Comparison of ENCODE assay signal across 10 cellular contexts in the genomic region with DNA sequence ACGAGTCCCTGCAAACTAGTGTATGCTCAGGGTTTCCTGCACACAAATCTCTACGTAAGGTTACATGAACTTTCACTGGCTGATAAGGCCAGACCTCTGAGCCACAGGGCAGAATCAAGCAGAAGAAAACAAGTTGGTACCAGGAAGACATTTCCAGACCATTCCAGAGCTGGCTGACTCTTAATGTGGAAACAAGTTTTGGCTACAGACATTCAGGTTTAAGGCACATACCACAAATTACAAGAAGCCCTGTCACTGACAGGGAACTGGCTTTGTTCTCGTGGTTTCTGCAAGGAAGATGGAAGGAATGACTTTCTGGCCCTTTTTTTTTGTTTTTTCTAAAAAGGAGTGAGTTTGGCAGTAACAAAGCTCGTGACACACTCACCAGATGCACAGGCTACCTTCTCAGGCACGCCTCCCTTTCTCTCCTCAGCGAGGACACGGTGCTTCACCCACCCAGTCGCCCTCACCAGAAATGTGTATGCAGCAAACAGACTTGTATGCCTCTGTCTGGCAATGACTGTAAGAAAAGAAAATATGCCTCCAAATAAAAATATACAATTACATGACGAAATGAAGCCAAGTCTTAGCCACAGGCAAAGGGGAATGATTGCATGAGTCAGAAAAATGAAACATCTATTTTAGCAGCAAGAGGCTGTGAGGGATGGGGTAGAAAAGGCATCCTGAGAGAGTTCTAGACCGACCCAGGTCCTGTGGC. TPM values are rescaled to one million over a fixed set of nuclear protein-coding genes. Genes with fewer than 3 reads are reported as not detected.
DNase-seq lines count a peak whose midpoint lies in the region; ATAC-seq, FAIRE-seq and TF ChIP-seq lines count a peak whose summit lies in the region.
"Had no signal": no experiment of that assay in that cellular context is flagged by ENCODE, and none has a peak within 500 bp of the region (broad histone marks: within the 10 kb centered on the region; RNA-seq: fewer than 3 reads in every experiment).

No MANE protein-coding gene starts in this region.

- H3K4me2 ChIP-seq in BLaER1, result no peak overlapping the region

- FAIRE-seq in RCC 7860 (lab: Jason Lieb, UNC), result no peak

- WGBS in esophagus, 2 donors, result 39 to 55% methylated on average over 10 of the region's 10 CpGs
- WGBS in prostate gland, result 29% methylated on average over 10 of the region's 10 CpGs
- 64 to 66% methylated on average over 10 of the region's 10 CpGs for WGBS in tibial nerve, 2 donors

- peak; percentile 81 for DNase-seq in RWPE1 (ENCODE audit: low spot score)
- peak; percentile 57 for DNase-seq in prostate gland (ENCODE audit: low spot score)
- DNase-seq in tibial nerve (ENCODE audit: low spot score in 2 of 2), result no peak
- DNase-seq in RCC 7860 (ENCODE audit: low spot score), result no peak
- DNase-seq: NCI-H1436 treated with DMSO at 0.1 percent for 48 hours had no signal

- peak overlapping the region; percentile 35; the same call in 1 of the 2 replicates for H3K27ac ChIP-seq in BLaER1
- peak overlapping the region; percentile 97 for H3K27ac ChIP-seq in RWPE1
- peak overlapping the region; percentile 71 to 89 for H3K27ac ChIP-seq in esophagus (ENCODE audit: low read depth in 2 of 2, low read length in 1 of 2)
- peak overlapping the region; percentile 74 to 77 for H3K27ac ChIP-seq in prostate gland
- peak overlapping the region in 2 of 4 donors; percentile 68 to 81 for H3K27ac ChIP-seq in tibial nerve

- peaks cover 28% of the 10 kb centered on the region for H3K4me1 ChIP-seq in BLaER1
- H3K4me1 ChIP-seq in esophagus (ENCODE audit: control insufficient read depth in 2 of 2, insufficient read depth in 2 of 2, low read length in 1 of 2), result peaks cover 2 to 30% of the 10 kb centered on the region in 2 donors
- no peaks in the 10 kb centered on the region for H3K4me1 ChIP-seq in prostate gland (replicated peaks)
- H3K4me1 ChIP-seq in tibial nerve, result peaks cover 0 to 48% (median 12%) of the 10 kb centered on the region in 4 donors

- TF ChIP-seq POLR2A in prostate gland (IDR thresholded peaks at IDR 0.05), result no peak
- TF ChIP-seq POLR2A in tibial nerve (IDR thresholded peaks at IDR 0.05), result no peak

- CTCF ChIA-PET in RWPE1 (lab: Yijun Ruan, JAX), result interaction anchor here (0.6 to 1.5 kb wide), 3 partner anchors 53 to 111 kb away, joined by 3 read pairs; no protein-coding TSS in a partner anchor

- TF ChIP-seq CTCF in RWPE1 (conservative IDR thresholded peaks at IDR 0.05; ENCODE audit: low read depth), result no peak
- no peak for TF ChIP-seq CTCF in prostate gland (IDR thresholded peaks at IDR 0.05)
- TF ChIP-seq CTCF in tibial nerve (IDR thresholded peaks at IDR 0.05), result no peak

- H3K9me3 ChIP-seq in BLaER1 (no peaks in the 10 kb centered on the region), esophagus (ENCODE audit: control insufficient read depth in 2 of 2, insufficient read depth in 1 of 2, low read depth in 1 of 2, low read length in 1 of 2) (no peaks in the 10 kb centered on the region), prostate gland (no peaks in the 10 kb centered on the region), tibial nerve (peaks cover 0 to 5% (median 0%) of the 10 kb centered on the region in 4 donors)

- H4K20me1 ChIP-seq in BLaER1, result 0 out of 2 replicates have a peak, but pooled peaks cover 6% of the 10 kb centered on the region

- H3K4me3 ChIP-seq in BLaER1, result no peak overlapping the region
- no peak overlapping the region for H3K4me3 ChIP-seq in esophagus (ENCODE audit: low read depth in 1 of 2, low read length in 2 of 2)
- no peak overlapping the region for H3K4me3 ChIP-seq in prostate gland
- no peak overlapping the region for H3K4me3 ChIP-seq in tibial nerve

- peaks cover 89% of the 10 kb centered on the region for H3K36me3 ChIP-seq in BLaER1
- H3K36me3 ChIP-seq in esophagus (ENCODE audit: control insufficient read depth in 2 of 2, insufficient read depth in 2 of 2, low read length in 1 of 2), result peaks cover 20 to 54% of the 10 kb centered on the region in 2 donors
- H3K36me3 ChIP-seq in prostate gland, result peaks cover under 1 to 7% of the 10 kb centered on the region in 2 donors
- peaks cover 0 to 96% (median 23%) of the 10 kb centered on the region in 3 donors for H3K36me3 ChIP-seq in tibial nerve

- POLR2A ChIA-PET in RWPE1 (lab: Yijun Ruan, JAX; ENCODE audit: low non-redundant PET), result no interaction called here

- H3K27me3 ChIP-seq in BLaER1, result no peaks in the 10 kb centered on the region
- no peaks in the 10 kb centered on the region for H3K27me3 ChIP-seq in esophagus (ENCODE audit: control insufficient read depth in 1 of 2, insufficient read depth in 2 of 2, low read length in 2 of 2)
- H3K27me3 ChIP-seq in prostate gland (replicated peaks; ENCODE audit: insufficient read depth), result no peaks in the 10 kb centered on the region
- H3K27me3 ChIP-seq in tibial nerve, result no peaks in the 10 kb centered on the region

- no peak for ATAC-seq in GM19455 (IDR thresholded peaks at IDR 0.05; ENCODE audit: unreplicated experiment)
- no peak for ATAC-seq in GM21576 (IDR thresholded peaks at IDR 0.05; ENCODE audit: unreplicated experiment)

- no peak overlapping the region for H3K9ac ChIP-seq in BLaER1

- TF ChIP-seq EP300 in tibial nerve (IDR thresholded peaks at IDR 0.05), result peak in 1 of 2 donors; percentile 26

- intact Hi-C loops in prostate gland (cut with DNase I), result loop anchor here (5.0 kb wide), 1 partner anchor 52 kb away; a partner anchor contains a TSS

RNA-seq across cellular contexts. Expression of a gene that starts 22.6 kb away (rescaled TPM):
- 1 to 10 TPM; 5.5 to 5.8 TPM for polyA plus RNA-seq in esophagus
- total RNA-seq in prostate gland (10 to 100 TPM in 1 of 2 donors, 1 to 10 TPM in 1; 8.9 to 14.7 TPM), tibial nerve (100 to 1,000 TPM in 3 of 4 donors, 10 to 100 TPM in 1; 63.3 to 199 (median 140) TPM)
- total RNA-seq: T-helper 1 cell treated with Interleukin-12 subunit alpha and Interleukin-12 subunit beta and Interleukin-4 antibody, amounts not matched to agents 30 ng/mL and 1 ng/mL, for 36 hours had no signal

RNA-seq across cellular contexts. Expression of a gene that starts 50.2 kb away (rescaled TPM):
- 100 to 1,000 TPM; 155 to 287 TPM for polyA plus RNA-seq in esophagus
- total RNA-seq in prostate gland (100 to 1,000 TPM; 158 to 174 TPM), tibial nerve (100 to 1,000 TPM in 3 of 4 donors, 10 to 100 TPM in 1; 99.8 to 128 (median 113) TPM)

Comparison
In these comparisons a context has a peak if more than half of its experiments do, and no peak if none do; other contexts are left out.
1. DNase-seq: peak in RWPE1 (single experiment) and prostate gland (single experiment); none in tibial nerve (0 of 2) and RCC 7860 (single experiment).
2. RNA of a gene that starts 22.6 kb away (total RNA-seq): 63.3 to 199 TPM in tibial nerve; 8.9 to 14.7 TPM in prostate gland; every median in the first group is over 4 times any median in the second.